ENCODE assay signal across 8 cellular contexts in genomic region chr1:2247045-2247394, GRCh38. TPM values are rescaled to one million over a fixed set of nuclear protein-coding genes. Genes with fewer than 3 reads are reported as not detected.
DNase-seq lines count a peak whose midpoint lies in the region; ATAC-seq and TF ChIP-seq lines count a peak whose summit lies in the region.
"Not testable (repeated sequence)": the region's sequence is repeated elsewhere in the genome, so short reads cannot be mapped to it uniquely, and the experiment has no call there.

No MANE protein-coding gene starts in this region.

- not testable (repeated sequence) for H3K9me3 Mint-ChIP-seq in activated T-helper 17 cell treated with anti-CD3 and anti-CD28 coated beads, Interleukin-2, amount 50 U/mL, for 72 hours; dendritic cell treated with granulocyte-macrophage colony-stimulating factor and Interleukin-4, amounts not matched to agents 40 ng/mL and 50 ng/mL, for 4 days; natural killer cell

- intact Hi-C loops in dendritic cell treated with granulocyte-macrophage colony-stimulating factor and Interleukin-4, amounts not matched to agents 40 ng/mL and 50 ng/mL, for 4 days (cut with micrococcal nuclease), result loop anchor here (2.0 to 5.0 kb wide), 3 partner anchors 14 to 45 kb away; no protein-coding TSS in a partner anchor
- intact Hi-C loops in natural killer cell (cut with micrococcal nuclease); prostate gland (cut with DNase I): not testable (repeated sequence)

- not testable (repeated sequence) for H3K27ac ChIP-seq in BLaER1; HEK293 (ENCODE audit: extremely low read depth, low read depth, low read length)
- H3K27ac ChIP-seq in RWPE2 (ENCODE audit: poor library complexity, severe bottlenecking) (peak overlapping the region; percentile 59), iPS-20b (ENCODE audit: low read length) (peak overlapping the region; percentile 93), prostate gland (peak overlapping the region; percentile 82 to 95)

- CTCF ChIA-PET in HEK293 (lab: Yijun Ruan, JAX), result not testable (repeated sequence)

- POLR2A ChIA-PET in HEK293 (lab: Yijun Ruan, JAX), result not testable (repeated sequence)

- not testable (repeated sequence) for TF ChIP-seq POLR2A in prostate gland (IDR thresholded peaks at IDR 0.05)

- not testable (repeated sequence) for ATAC-seq in RWPE2 (ENCODE audit: low read depth); activated T-helper 17 cell treated with anti-CD3 and anti-CD28 coated beads, Interleukin-2, amount 50 U/mL, for 72 hours (replicated peaks); natural killer cell

- not testable (repeated sequence) for H3K27me3 ChIP-seq in BLaER1; RWPE2 (ENCODE audit: insufficient read depth, poor library complexity, severe bottlenecking); iPS-20b (ENCODE audit: insufficient read depth, low read length); prostate gland (replicated peaks; ENCODE audit: insufficient read depth)

- H3K36me3 Mint-ChIP-seq in activated T-helper 17 cell treated with anti-CD3 and anti-CD28 coated beads, Interleukin-2, amount 50 U/mL, for 72 hours (ENCODE audit: low read depth), result peaks cover 30% of the 10 kb centered on the region
- H3K36me3 Mint-ChIP-seq in dendritic cell treated with granulocyte-macrophage colony-stimulating factor and Interleukin-4, amounts not matched to agents 40 ng/mL and 50 ng/mL, for 4 days (ENCODE audit: low read depth), result peaks cover 32% of the 10 kb centered on the region
- H3K36me3 Mint-ChIP-seq in natural killer cell, result not testable (repeated sequence)

- peak overlapping the region; percentile 55 for H3K4me3 Mint-ChIP-seq in activated T-helper 17 cell treated with anti-CD3 and anti-CD28 coated beads, Interleukin-2, amount 50 U/mL, for 72 hours
- peak overlapping the region; percentile 72 for H3K4me3 Mint-ChIP-seq in dendritic cell treated with granulocyte-macrophage colony-stimulating factor and Interleukin-4, amounts not matched to agents 40 ng/mL and 50 ng/mL, for 4 days
- H3K4me3 Mint-ChIP-seq in natural killer cell, result peak overlapping the region; percentile 70

- peaks cover 93% of the 10 kb centered on the region for H4K20me1 ChIP-seq in BLaER1

- peaks cover 32% of the 10 kb centered on the region for H3K4me1 Mint-ChIP-seq in activated T-helper 17 cell treated with anti-CD3 and anti-CD28 coated beads, Interleukin-2, amount 50 U/mL, for 72 hours
- peaks cover 96% of the 10 kb centered on the region for H3K4me1 Mint-ChIP-seq in dendritic cell treated with granulocyte-macrophage colony-stimulating factor and Interleukin-4, amounts not matched to agents 40 ng/mL and 50 ng/mL, for 4 days (ENCODE audit: low read depth)
- peaks cover 31 to 52% of the 10 kb centered on the region in 2 donors for H3K4me1 Mint-ChIP-seq in natural killer cell

- H3K4me3 ChIP-seq in BLaER1; HEK293 (ENCODE audit: low read depth, low read length); RWPE2 (ENCODE audit: severe bottlenecking); iPS-20b (ENCODE audit: low read length); prostate gland: not testable (repeated sequence)

- H3K4me2 ChIP-seq in BLaER1, result peak overlapping the region; percentile 65

- TF ChIP-seq CTCF in HEK293 (tag by site-specific recombination; IDR thresholded peaks at IDR 0.05); RWPE2 (IDR thresholded peaks at IDR 0.05; ENCODE audit: poor library complexity, severe bottlenecking); natural killer cell (IDR thresholded peaks at IDR 0.05); prostate gland (IDR thresholded peaks at IDR 0.05): not testable (repeated sequence)

- DNase-seq in RWPE2 (ENCODE audit: low spot score); natural killer cell; prostate gland (ENCODE audit: low spot score): not testable (repeated sequence)

- H3K4me1 ChIP-seq in BLaER1, result peaks cover 83% of the 10 kb centered on the region
- H3K4me1 ChIP-seq in HEK293 (ENCODE audit: control insufficient read depth, insufficient read depth, low read length), result peaks cover 11% of the 10 kb centered on the region
- not testable (repeated sequence) for H3K4me1 ChIP-seq in RWPE2 (ENCODE audit: insufficient read depth, poor library complexity, severe bottlenecking)
- peaks cover 38% of the 10 kb centered on the region; the same call in 1 of the 2 replicates for H3K4me1 ChIP-seq in iPS-20b (ENCODE audit: insufficient read depth, low read length)
- peaks cover 50% of the 10 kb centered on the region for H3K4me1 ChIP-seq in prostate gland (replicated peaks)

- peak overlapping the region; percentile 69 for H3K27ac Mint-ChIP-seq in activated T-helper 17 cell treated with anti-CD3 and anti-CD28 coated beads, Interleukin-2, amount 50 U/mL, for 72 hours
- H3K27ac Mint-ChIP-seq in dendritic cell treated with granulocyte-macrophage colony-stimulating factor and Interleukin-4, amounts not matched to agents 40 ng/mL and 50 ng/mL, for 4 days, result peak overlapping the region; percentile 89
- H3K27ac Mint-ChIP-seq in natural killer cell, result peak overlapping the region; percentile 63 to 79

- H3K36me3 ChIP-seq in BLaER1; RWPE2 (ENCODE audit: low read depth); iPS-20b (ENCODE audit: insufficient read depth, low read depth, low read length); prostate gland: not testable (repeated sequence)
- H3K36me3 ChIP-seq in HEK293 (ENCODE audit: control insufficient read depth in 2 of 2, insufficient read depth in 1 of 2, low read length in 2 of 2), result peaks cover 0 to 25% of the 10 kb centered on the region in 2 experiments; a peak in 1 of 3 replicates

- H3K9ac ChIP-seq in BLaER1, result not testable (repeated sequence)
- peak overlapping the region; percentile 67 for H3K9ac ChIP-seq in iPS-20b (ENCODE audit: low read depth, low read length)

- H3K9me3 ChIP-seq in BLaER1; HEK293 (ENCODE audit: control insufficient read depth, insufficient read depth, low read depth, low read length); RWPE2 (ENCODE audit: severe bottlenecking); iPS-20b (ENCODE audit: insufficient read depth, low read depth, low read length); prostate gland: not testable (repeated sequence)

- WGBS in prostate gland, result 77% methylated on average over 7 of the region's 7 CpGs

- not testable (repeated sequence) for H3K27me3 Mint-ChIP-seq in activated T-helper 17 cell treated with anti-CD3 and anti-CD28 coated beads, Interleukin-2, amount 50 U/mL, for 72 hours; dendritic cell treated with granulocyte-macrophage colony-stimulating factor and Interleukin-4, amounts not matched to agents 40 ng/mL and 50 ng/mL, for 4 days; natural killer cell (ENCODE audit: low read depth in 2 of 2)

TF ChIP-seq in HEK293, 187 proteins besides CTCF, POLR2A, EP300 and RAD21:
- TF ChIP-seq ZNF121 (tag by site-specific recombination; IDR thresholded peaks at IDR 0.05), result peak; percentile 96
TF ChIP-seq in HEK293: peak in this region for 1; not testable (repeated sequence) for 186.

RNA-seq across cellular contexts. Expression of gene SKI, which starts 18.9 kb away (rescaled TPM):
- total RNA-seq in activated T-helper 17 cell treated with anti-CD3 and anti-CD28 coated beads, Interleukin-2, amount 50 U/mL, for 72 hours, result 10 to 100 TPM; 39.5 to 52.1 TPM
- total RNA-seq in natural killer cell, result 100 to 1,000 TPM in 2 of 3 donors, 10 to 100 TPM in 1; 96.9 to 145 (median 140) TPM
- total RNA-seq in prostate gland, result 100 to 1,000 TPM in 1 of 2 donors, 10 to 100 TPM in 1; 46.2 to 114 TPM

RNA-seq across cellular contexts. Expression of gene FAAP20, which starts 52.4 kb away (rescaled TPM):
- 10 to 100 TPM; 56.7 to 68.3 TPM for total RNA-seq in activated T-helper 17 cell treated with anti-CD3 and anti-CD28 coated beads, Interleukin-2, amount 50 U/mL, for 72 hours
- total RNA-seq in natural killer cell (10 to 100 TPM; 40.3 to 53.0 (median 43.3) TPM), prostate gland (10 to 100 TPM; 55.9 to 70.4 TPM)
